20 cellular contexts compared by ENCODE assay signal in genomic region chr6:83637953-83638352, GRCh38.
DNase-seq lines count a peak whose midpoint lies in the region; ATAC-seq and TF ChIP-seq lines count a peak whose summit lies in the region.
"Had no signal": no experiment of that assay in that cellular context is flagged by ENCODE, and none has a peak within 500 bp of the region (broad histone marks: within the 10 kb centered on the region; RNA-seq: fewer than 3 reads in every experiment).

No MANE protein-coding gene starts in this region.

- H2BK120ac ChIP-seq in IMR-90 (ENCODE audit: low read depth, low read length) (no peak overlapping the region), trophoblast cell (ENCODE audit: insufficient read depth, low read length, poor library complexity) (no peak overlapping the region)

- H2AK5ac ChIP-seq in IMR-90 (ENCODE audit: low read depth, low read length), result no peak overlapping the region
- H2AK5ac ChIP-seq in trophoblast cell (ENCODE audit: low read length), result no peak overlapping the region

- H3K4ac ChIP-seq in IMR-90 (ENCODE audit: low read depth, low read length), result no peak overlapping the region
- no peak overlapping the region for H3K4ac ChIP-seq in trophoblast cell (ENCODE audit: low read depth, low read length)

- no peak overlapping the region for H2AK9ac ChIP-seq in IMR-90 (replicated peaks; ENCODE audit: low read depth, low read length, poor library complexity)

- H4K20me1 ChIP-seq in GM23338 (replicated peaks; ENCODE audit: insufficient read depth) (no peaks in the 10 kb centered on the region), IMR-90 (ENCODE audit: insufficient read depth, low read length) (no peaks in the 10 kb centered on the region)

- H3K4me3 ChIP-seq in GM23338 (no peak overlapping the region), IMR-90 (ENCODE audit: insufficient read depth, low read depth, low read length) (no peak overlapping the region), endodermal cell (ENCODE audit: low read length) (no peak overlapping the region), trophoblast cell (ENCODE audit: low read depth, low read length) (peak overlapping the region; percentile 53), tibial nerve (no peak overlapping the region)
- H3K4me3 ChIP-seq: A549, GM12878, GM23248 had no signal

- H3K9me3 ChIP-seq in IMR-90 (ENCODE audit: control insufficient read depth, insufficient read depth, low read length) (no peaks in the 10 kb centered on the region), endodermal cell (ENCODE audit: control insufficient read depth, low read length) (no peaks in the 10 kb centered on the region), trophoblast cell (ENCODE audit: insufficient read depth, low read depth, low read length) (no peaks in the 10 kb centered on the region), tibial nerve (no peaks in the 10 kb centered on the region)
- H3K9me3 ChIP-seq: A549, Caco-2 had no signal

- no peak overlapping the region for H3K27ac Mint-ChIP-seq in GM23338
- no peak overlapping the region for H3K27ac Mint-ChIP-seq in endodermal cell
- H3K27ac Mint-ChIP-seq: CD4-positive, alpha-beta memory T cell had no signal

- no peak overlapping the region for H3K4me2 ChIP-seq in GM23338
- no peak overlapping the region for H3K4me2 ChIP-seq in IMR-90 (ENCODE audit: low read depth, low read length)
- H3K4me2 ChIP-seq in trophoblast cell (ENCODE audit: low read length), result no peak overlapping the region
- H3K4me2 ChIP-seq: A549 had no signal

- POLR2A ChIA-PET in IMR-90 (lab: Charles Lee; ENCODE audit: unreplicated experiment), result no interaction called here

- no CpG with 5 or more reads among the region's 7 CpGs for WGBS in IMR-90 (ENCODE audit: extremely low coverage in 2 of 2, insufficient read length in 1 of 2), 2 experiments
- 93 to 96% methylated on average over 4 to 7 of the region's 7 CpGs for WGBS in endodermal cell (ENCODE audit: insufficient coverage in 1 of 2, insufficient read length in 1 of 2), 2 experiments
- WGBS in trophoblast cell (ENCODE audit: extremely low coverage, insufficient coverage, insufficient read length), result no CpG with 5 or more reads among the region's 7 CpGs
- 88 to 92% methylated on average over 7 of the region's 7 CpGs for WGBS in tibial nerve, 2 donors

- TF ChIP-seq POLR2A in IMR-90 (IDR thresholded peaks at IDR 0.05; ENCODE audit: low read depth, low read length) (no peak), tibial nerve (IDR thresholded peaks at IDR 0.05) (no peak)

- H3K4me3 Mint-ChIP-seq in GM23338, result no peak overlapping the region
- no peak overlapping the region for H3K4me3 Mint-ChIP-seq in endodermal cell
- H3K4me3 Mint-ChIP-seq: CD4-positive, alpha-beta memory T cell had no signal

- no peak overlapping the region; the same call in 1 of the 2 replicates for H2AFZ ChIP-seq in GM23338
- H2AFZ ChIP-seq in IMR-90 (replicated peaks; ENCODE audit: low read length, poor library complexity), result peak overlapping the region; percentile 23
- no peak overlapping the region for H2AFZ ChIP-seq in trophoblast cell (ENCODE audit: insufficient read depth, low read length, poor library complexity)
- H2AFZ ChIP-seq: GM23248 had no signal

- TF ChIP-seq CTCF in GM23338 (conservative IDR thresholded peaks at IDR 0.05; ENCODE audit: low read depth in 2 of 2), result no peak
- TF ChIP-seq CTCF in IMR-90 (conservative IDR thresholded peaks at IDR 0.05; ENCODE audit: low read depth, low read length), result no peak
- no peak for TF ChIP-seq CTCF in endodermal cell (conservative IDR thresholded peaks at IDR 0.05)
- TF ChIP-seq CTCF in tibial nerve (IDR thresholded peaks at IDR 0.05), result no peak

- H4K12ac ChIP-seq in trophoblast cell (ENCODE audit: low read depth, low read length), result no peak overlapping the region

- TF ChIP-seq EP300 in tibial nerve (IDR thresholded peaks at IDR 0.05), result no peak

- no peak overlapping the region for H3K14ac ChIP-seq in IMR-90 (replicated peaks; ENCODE audit: low read depth, low read length)
- no peak overlapping the region for H3K14ac ChIP-seq in trophoblast cell (ENCODE audit: low read length)

- no peaks in the 10 kb centered on the region for H3K36me3 ChIP-seq in GM23338 (ENCODE audit: insufficient read depth)
- no peaks in the 10 kb centered on the region for H3K36me3 ChIP-seq in IMR-90 (ENCODE audit: control insufficient read depth, insufficient read depth, low read length)
- H3K36me3 ChIP-seq in endodermal cell (ENCODE audit: control insufficient read depth, insufficient read depth, low read length), result no peaks in the 10 kb centered on the region
- H3K36me3 ChIP-seq in trophoblast cell (ENCODE audit: control insufficient read depth in 1 of 2, insufficient read depth in 2 of 2, low read length in 2 of 2), result no peaks in the 10 kb centered on the region
- H3K36me3 ChIP-seq in tibial nerve, result no peaks in the 10 kb centered on the region

- H2BK15ac ChIP-seq in IMR-90 (ENCODE audit: low read depth, low read length), result no peak overlapping the region

- dilution Hi-C loops in IMR-90 (cut with HindIII; ENCODE audit: low sequenced_read_pairs, unreplicated experiment), result no loop called here

- H3K79me1 ChIP-seq in IMR-90 (ENCODE audit: low read depth in 1 of 2, low read length in 2 of 2) (no peaks in the 10 kb centered on the region), trophoblast cell (ENCODE audit: low read length) (no peaks in the 10 kb centered on the region)

- H4K91ac ChIP-seq in IMR-90 (ENCODE audit: insufficient read depth, low read depth, low read length) (no peak overlapping the region), trophoblast cell (ENCODE audit: low read depth, low read length) (no peak overlapping the region)

- H3K56ac ChIP-seq in IMR-90 (ENCODE audit: extremely low read depth, insufficient read depth, low read length), result no peak overlapping the region

- H3K23ac ChIP-seq in IMR-90 (ENCODE audit: low read depth, low read length) (no peak overlapping the region), trophoblast cell (ENCODE audit: low read length) (no peak overlapping the region)

- CTCF ChIA-PET in IMR-90 (lab: Yijun Ruan, JAX), result no interaction called here

- H3F3A ChIP-seq in GM23338 (replicated peaks; ENCODE audit: low read depth), result no peaks in the 10 kb centered on the region

- in situ Hi-C loops in IMR-90 (cut with MboI; ENCODE audit: low sequenced_read_pairs), result no loop called here

- DNase-seq in GM23338 (ENCODE audit: low spot score) (peak; percentile 33), IMR-90 (no peak), endodermal cell (peak; percentile 39), trophoblast cell (no peak), mesenteric fat pad (ENCODE audit: low spot score) (no peak), tibial nerve (ENCODE audit: low spot score in 2 of 2) (no peak), kidney glomerular epithelial cell (lab: John Stamatoyannopoulos, UW) (no peak)
- DNase-seq: 8988T; ACHN; AML-193; C1 segment of cervical spinal cord; Caco-2; CD4-positive, alpha-beta memory T cell; DMS79; EL; GDM1; GM23248; HCEC 1CT had no signal

- H3K4me1 ChIP-seq in GM23338 (ENCODE audit: insufficient read depth) (0 out of 2 replicates have a peak, but pooled peaks cover 3% of the 10 kb centered on the region), IMR-90 (ENCODE audit: control insufficient read depth, insufficient read depth, low read length) (no peaks in the 10 kb centered on the region), endodermal cell (ENCODE audit: control insufficient read depth, insufficient read depth, low read length) (no peaks in the 10 kb centered on the region), trophoblast cell (ENCODE audit: control insufficient read depth in 1 of 2, insufficient read depth in 2 of 2, low read length in 2 of 2) (peaks cover 3 to 8% of the 10 kb centered on the region in 2 experiments), tibial nerve (no peaks in the 10 kb centered on the region)
- H3K4me1 ChIP-seq: A549, Caco-2 had no signal

- BruUV-seq in IMR-90 (replicated peaks; lab: Mats Ljungman, UMichigan), result no TSS peak

- no peak for TF ChIP-seq RAD21 in IMR-90 (IDR thresholded peaks at IDR 0.05; ENCODE audit: low read length)

- no peak overlapping the region for H2BK5ac ChIP-seq in IMR-90 (ENCODE audit: low read depth, low read length, poor library complexity, severe bottlenecking)
- H2BK5ac ChIP-seq in trophoblast cell (ENCODE audit: low read depth, low read length, poor library complexity), result no peak overlapping the region

- H4K8ac ChIP-seq in IMR-90 (ENCODE audit: low read depth in 2 of 2, low read length in 2 of 2) (no peak overlapping the region), trophoblast cell (ENCODE audit: low read depth, low read length) (no peak overlapping the region)

- no peaks in the 10 kb centered on the region for H3K36me3 Mint-ChIP-seq in GM23338 (ENCODE audit: low read depth)
- no peaks in the 10 kb centered on the region for H3K36me3 Mint-ChIP-seq in endodermal cell (ENCODE audit: low read depth)
- H3K36me3 Mint-ChIP-seq: CD4-positive, alpha-beta memory T cell had no signal

- ATAC-seq in GM23338 (no peak), IMR-90 (ENCODE audit: low read depth) (no peak)
- ATAC-seq: A549, GM12878 had no signal

- H3K27me3 ChIP-seq in GM23338 (ENCODE audit: insufficient read depth), result no peaks in the 10 kb centered on the region
- no peaks in the 10 kb centered on the region for H3K27me3 ChIP-seq in IMR-90 (ENCODE audit: control insufficient read depth, insufficient read depth, low read length)
- H3K27me3 ChIP-seq in endodermal cell (ENCODE audit: control insufficient read depth, insufficient read depth, low read length, poor library complexity, severe bottlenecking), result no peaks in the 10 kb centered on the region
- no peaks in the 10 kb centered on the region for H3K27me3 ChIP-seq in trophoblast cell (ENCODE audit: insufficient read depth, low read length)
- H3K27me3 ChIP-seq in tibial nerve, result no peaks in the 10 kb centered on the region

- intact Hi-C loops in IMR-90 (cut with micrococcal nuclease), result no loop called here

- H3K9ac ChIP-seq in IMR-90 (ENCODE audit: low read depth, low read length) (no peak overlapping the region), endodermal cell (ENCODE audit: extremely low read depth, low read length, poor library complexity, severe bottlenecking) (no peak overlapping the region), trophoblast cell (ENCODE audit: low read length) (peak overlapping the region; percentile 69)
- H3K9ac ChIP-seq: GM23248 had no signal

- H3K27ac ChIP-seq in GM23338 (ENCODE audit: low read depth) (no peak overlapping the region), IMR-90 (ENCODE audit: insufficient read depth, low read length) (no peak overlapping the region), endodermal cell (ENCODE audit: low read depth, low read length) (no peak overlapping the region), trophoblast cell (ENCODE audit: low read depth, low read length) (no peak overlapping the region), tibial nerve (no peak overlapping the region)
- H3K27ac ChIP-seq: A549, GM23248 had no signal

- no peak overlapping the region for H2BK12ac ChIP-seq in trophoblast cell (ENCODE audit: low read length)

- no peak overlapping the region for H4K5ac ChIP-seq in IMR-90 (ENCODE audit: low read depth, low read length)

- no peak overlapping the region for H3K18ac ChIP-seq in IMR-90 (ENCODE audit: low read depth, low read length)
- H3K18ac ChIP-seq in trophoblast cell (ENCODE audit: low read length), result no peak overlapping the region

- H2BK20ac ChIP-seq in IMR-90 (ENCODE audit: low read depth, low read length), result no peak overlapping the region

- peaks cover 20% of the 10 kb centered on the region for H3K4me1 Mint-ChIP-seq in GM23338
- peaks cover 8% of the 10 kb centered on the region for H3K4me1 Mint-ChIP-seq in endodermal cell
- H3K4me1 Mint-ChIP-seq: CD4-positive, alpha-beta memory T cell had no signal

- H3K79me2 ChIP-seq in GM23338 (replicated peaks; ENCODE audit: insufficient read depth), result no peaks in the 10 kb centered on the region
- no peaks in the 10 kb centered on the region for H3K79me2 ChIP-seq in trophoblast cell (ENCODE audit: control insufficient read depth, insufficient read depth, low read length, poor library complexity)

- H3K27me3 Mint-ChIP-seq in GM23338 (ENCODE audit: insufficient read depth, low read depth, poor library complexity) (peaks cover 4% of the 10 kb centered on the region), endodermal cell (ENCODE audit: insufficient read depth) (no peaks in the 10 kb centered on the region)

- H3K9me3 Mint-ChIP-seq in GM23338 (no peaks in the 10 kb centered on the region; the same call in 2 of the 3 replicates), endodermal cell (no peaks in the 10 kb centered on the region)
- H3K9me3 Mint-ChIP-seq: CD4-positive, alpha-beta memory T cell had no signal

- H3K9me2 ChIP-seq in GM23338 (ENCODE audit: insufficient read depth), result no peaks in the 10 kb centered on the region

- H3K9me1 ChIP-seq in IMR-90 (ENCODE audit: insufficient read depth, low read length), result no peaks in the 10 kb centered on the region

Comparison
In these comparisons a context has a peak if more than half of its experiments do, and no peak if none do; other contexts are left out.
1. DNase-seq: peak in GM23338 (single experiment) and endodermal cell (single experiment); none in IMR-90 (single experiment), trophoblast cell (0 of 2), mesenteric fat pad (single experiment), tibial nerve (0 of 2) and kidney glomerular epithelial cell (single experiment).